ENCODE assay signal across 10 cellular contexts in the genomic region with DNA sequence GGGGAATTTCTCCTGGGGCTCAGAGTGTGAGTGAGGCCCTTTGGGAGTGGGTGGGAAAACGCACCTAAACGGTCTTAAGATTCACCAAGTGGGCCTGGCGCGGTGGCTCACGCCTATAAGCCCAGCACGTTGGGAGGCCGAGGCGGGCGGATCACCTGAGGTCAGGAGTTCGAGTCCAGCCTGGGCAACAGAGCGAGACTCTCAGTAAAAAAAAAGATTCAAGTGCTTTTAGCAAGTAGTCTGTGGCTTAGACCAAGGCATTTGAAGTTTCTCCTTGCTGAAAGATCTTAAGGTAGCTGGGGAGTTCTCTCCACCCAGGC. TPM values are rescaled to one million over a fixed set of nuclear protein-coding genes. Genes with fewer than 3 reads are reported as not detected.
A peak's percentile ranks its signal among the peaks of the same experiment; 100 is the strongest.
DNase-seq lines count a peak whose midpoint lies in the region; ATAC-seq and TF ChIP-seq lines count a peak whose summit lies in the region.
"Had no signal": no experiment of that assay in that cellular context is flagged by ENCODE, and none has a peak within 500 bp of the region (broad histone marks: within the 10 kb centered on the region; RNA-seq: fewer than 3 reads in every experiment).

No MANE protein-coding gene starts in this region.

- peak overlapping the region; percentile 81 for H3K27ac ChIP-seq in colonic mucosa
- H3K27ac ChIP-seq in naive thymus-derived CD4-positive, alpha-beta T cell (ENCODE audit: low read depth, low read length): peak overlapping the region; percentile 89

- peak overlapping the region; percentile 91 to 98 (median 94) for H3K27ac Mint-ChIP-seq in naive thymus-derived CD4-positive, alpha-beta T cell

- peak overlapping the region; percentile 99 for H3K4me3 ChIP-seq in AG09309 (ENCODE audit: control insufficient read depth, low read depth, low read length)
- peak overlapping the region; percentile 98 for H3K4me3 ChIP-seq in LNCaP clone FGC (ENCODE audit: low read depth, low read length)
- H3K4me3 ChIP-seq in colonic mucosa: peak overlapping the region; percentile 70
- H3K4me3 ChIP-seq in naive thymus-derived CD4-positive, alpha-beta T cell (ENCODE audit: low read length): peak overlapping the region; percentile 99

- ATAC-seq in naive thymus-derived CD4-positive, alpha-beta T cell: no peak
- ATAC-seq in HG03521 (IDR thresholded peaks at IDR 0.05; ENCODE audit: unreplicated experiment) (no peak), GM18517 (IDR thresholded peaks at IDR 0.05; ENCODE audit: unreplicated experiment) (no peak)

- intact Hi-C loops in colonic mucosa (cut with DNase I): no loop called here
- intact Hi-C loops in naive thymus-derived CD4-positive, alpha-beta T cell (cut with micrococcal nuclease): loop anchor here in 1 of 2 donors (10.0 kb wide), 1 partner anchor 908 kb away; a partner anchor contains a TSS

- H3K9me3 Mint-ChIP-seq in naive thymus-derived CD4-positive, alpha-beta T cell: no peaks in the 10 kb centered on the region

- no peak for DNase-seq in AG09309 (ENCODE audit: low read depth)
- no peak for DNase-seq in LNCaP clone FGC (ENCODE audit: low read depth)
- no peak for DNase-seq in colonic mucosa
- DNase-seq in naive thymus-derived CD4-positive, alpha-beta T cell: no peak
- no peak for DNase-seq in kidney tubule cell (ENCODE audit: low spot score)
- DNase-seq in COR-L47 (lab: John Stamatoyannopoulos, UW): no peak
- DNase-seq: NCI-H1694 had no signal

- H3K9ac ChIP-seq in colonic mucosa (ENCODE audit: low read depth in 2 of 2, low read length in 2 of 2): peak overlapping the region; percentile 92 to 95

- H3K4me1 ChIP-seq in colonic mucosa: peaks cover 6% of the 10 kb centered on the region
- H3K4me1 ChIP-seq in naive thymus-derived CD4-positive, alpha-beta T cell (ENCODE audit: control insufficient read depth in 2 of 2, insufficient read depth in 2 of 2, low read length in 2 of 2): peaks cover 6 to 19% of the 10 kb centered on the region in 2 donors

- POLR2A ChIA-PET in naive thymus-derived CD4-positive, alpha-beta T cell (lab: Charles Lee): interaction anchor here (0.6 to 5.5 kb wide), 18 partner anchors 11 to 724 kb away, joined by 3 to 93 read pairs (median 12); a partner anchor contains a TSS

- CTCF ChIA-PET in naive thymus-derived CD4-positive, alpha-beta T cell (lab: Charles Lee): interaction anchor here (1.6 kb wide), 1 partner anchor 24 kb away, joined by 8 read pairs; a partner anchor contains a TSS

- H3K27me3 ChIP-seq in colonic mucosa: no peaks in the 10 kb centered on the region
- H3K27me3 ChIP-seq in naive thymus-derived CD4-positive, alpha-beta T cell (ENCODE audit: control insufficient read depth in 2 of 2, insufficient read depth in 2 of 2, low read length in 2 of 2): no peaks in the 10 kb centered on the region

- peaks cover 20 to 53% (median 41%) of the 10 kb centered on the region in 7 donors for H3K4me1 Mint-ChIP-seq in naive thymus-derived CD4-positive, alpha-beta T cell

- no peaks in the 10 kb centered on the region for H3K9me3 ChIP-seq in colonic mucosa
- H3K9me3 ChIP-seq in naive thymus-derived CD4-positive, alpha-beta T cell (ENCODE audit: control insufficient read depth in 2 of 3, low read length in 3 of 3): no peaks in the 10 kb centered on the region

- peak overlapping the region; percentile 88 to 99 (median 92) for H3K4me3 Mint-ChIP-seq in naive thymus-derived CD4-positive, alpha-beta T cell

- no peaks in the 10 kb centered on the region for H3K27me3 Mint-ChIP-seq in naive thymus-derived CD4-positive, alpha-beta T cell

- peaks cover 8 to 47% (median 24%) of the 10 kb centered on the region in 5 donors for H3K36me3 Mint-ChIP-seq in naive thymus-derived CD4-positive, alpha-beta T cell

- TF ChIP-seq CTCF in AG09309 (IDR thresholded peaks at IDR 0.05; ENCODE audit: control insufficient read depth, insufficient read depth, low read depth, low read length, missing control alignments) (no peak), LNCaP clone FGC (IDR thresholded peaks at IDR 0.05; ENCODE audit: control insufficient read depth, extremely low read depth, insufficient read depth) (no peak), colonic mucosa (IDR thresholded peaks at IDR 0.05) (no peak)

- peaks cover 19% of the 10 kb centered on the region for H3K36me3 ChIP-seq in colonic mucosa
- H3K36me3 ChIP-seq in naive thymus-derived CD4-positive, alpha-beta T cell (ENCODE audit: control insufficient read depth in 2 of 3, insufficient read depth in 3 of 3, low read length in 3 of 3): peaks cover 0 to 47% (median 7%) of the 10 kb centered on the region in 3 experiments

RNA-seq across cellular contexts. Expression of a gene that starts 1.4 kb away (rescaled TPM):
- total RNA-seq in colonic mucosa: 1,000 to 10,000 TPM; 1,574 to 1,589 TPM
- total RNA-seq in naive thymus-derived CD4-positive, alpha-beta T cell: 1,000 to 10,000 TPM; 2,000 to 3,409 (median 3,025) TPM
- polyA plus RNA-seq in naive thymus-derived CD4-positive, alpha-beta T cell: 1,000 to 10,000 TPM in 1 of 2 donors, 100 to 1,000 TPM in 1; 954 to 1,486 TPM

RNA-seq across cellular contexts. Expression of a gene that starts 11.3 kb away (rescaled TPM):
- total RNA-seq in colonic mucosa: 10 to 100 TPM; 26.0 to 58.9 TPM
- 1 to 10 TPM in 2 of 5 experiments, under 1 TPM in 3; 0.77 to 1.4 (median 0.96) TPM for total RNA-seq in naive thymus-derived CD4-positive, alpha-beta T cell
- under 1 TPM in 1 of 2 donors, not detected in 1; 0.72 TPM for polyA plus RNA-seq in naive thymus-derived CD4-positive, alpha-beta T cell

RNA-seq across cellular contexts. Expression of a gene that starts 23.5 kb away (rescaled TPM):
- total RNA-seq in colonic mucosa: 1 to 10 TPM; 7.7 to 8.8 TPM
- 100 to 1,000 TPM in 4 of 5 experiments, 10 to 100 TPM in 1; 92.8 to 456 (median 142) TPM for total RNA-seq in naive thymus-derived CD4-positive, alpha-beta T cell
- 10 to 100 TPM; 30.5 to 59.1 TPM for polyA plus RNA-seq in naive thymus-derived CD4-positive, alpha-beta T cell

RNA-seq across cellular contexts. Expression of a gene that starts 30.4 kb away (rescaled TPM):
- total RNA-seq in colonic mucosa: under 1 TPM; 0.35 to 0.56 TPM
- total RNA-seq in naive thymus-derived CD4-positive, alpha-beta T cell: 1 to 10 TPM in 2 of 5 experiments, under 1 TPM in 3; 0.31 to 9.7 (median 0.87) TPM
- under 1 TPM in 1 of 2 donors, not detected in 1; 0.47 TPM for polyA plus RNA-seq in naive thymus-derived CD4-positive, alpha-beta T cell
- total RNA-seq: temporal lobe had no signal

RNA-seq across cellular contexts. Expression of a gene that starts 31.6 kb away (rescaled TPM):
- 1 to 10 TPM; 1.6 to 2.5 TPM for total RNA-seq in colonic mucosa
- total RNA-seq in naive thymus-derived CD4-positive, alpha-beta T cell: 10 to 100 TPM; 11.2 to 47.2 (median 13.5) TPM
- under 1 TPM; 0.07 to 0.28 TPM for polyA plus RNA-seq in naive thymus-derived CD4-positive, alpha-beta T cell

Comparison
In these comparisons a context has a peak if more than half of its experiments do, and no peak if none do; other contexts are left out.
1. RNA of a gene that starts 11.3 kb away (total RNA-seq): 26.0 to 58.9 TPM in colonic mucosa; 0.77 to 1.4 TPM in naive thymus-derived CD4-positive, alpha-beta T cell; every median in the first group is over 10 times any median in the second.
2. RNA of a gene that starts 23.5 kb away (total RNA-seq): 92.8 to 456 TPM in naive thymus-derived CD4-positive, alpha-beta T cell; 7.7 to 8.8 TPM in colonic mucosa; every median in the first group is over 4 times any median in the second.
3. Peak in every context shown above with its lines, with median percentiles within 50 percentile points of each other: H3K4me3 ChIP-seq.